Comparison of ENCODE assay signal across 9 cellular contexts in the genomic region with DNA sequence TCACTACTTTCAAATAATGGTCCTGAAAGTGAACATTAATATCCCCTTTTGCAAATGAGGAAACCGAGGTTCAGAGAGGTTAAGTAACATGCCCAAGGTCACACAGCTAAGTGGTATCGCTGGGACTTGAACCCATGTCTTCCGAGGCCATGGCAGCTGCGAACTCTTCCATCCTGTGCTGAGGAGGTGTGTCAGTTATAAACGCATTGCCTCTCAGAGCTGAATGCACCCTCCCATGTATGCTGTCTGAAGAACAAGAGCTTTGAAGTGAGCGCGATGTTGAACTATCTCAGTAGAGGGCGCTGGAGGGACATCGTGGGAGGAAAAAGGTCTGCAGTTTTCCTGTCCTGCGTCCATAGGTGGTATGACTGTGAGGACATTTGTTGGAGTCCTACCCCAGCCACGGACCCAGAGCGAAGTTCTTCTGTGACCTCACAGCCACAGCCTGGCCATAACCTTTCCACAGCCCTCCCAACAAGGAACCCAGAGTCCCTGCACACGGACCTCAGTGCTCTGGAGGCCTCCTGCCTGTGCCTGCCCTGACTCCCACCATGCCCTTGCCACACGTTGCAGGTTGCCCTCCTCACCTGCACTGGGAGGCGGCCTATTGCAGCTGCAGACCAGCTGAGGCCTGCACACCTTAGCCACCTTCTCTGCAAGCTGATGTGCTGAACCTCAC. TPM values are rescaled to one million over a fixed set of nuclear protein-coding genes. Genes with fewer than 3 reads are reported as not detected.
DNase-seq lines count a peak whose midpoint lies in the region; ATAC-seq and TF ChIP-seq lines count a peak whose summit lies in the region.
"Had no signal": no experiment of that assay in that cellular context is flagged by ENCODE, and none has a peak within 500 bp of the region (broad histone marks: within the 10 kb centered on the region; RNA-seq: fewer than 3 reads in every experiment).

No MANE protein-coding gene starts in this region.

- H3K36me3 ChIP-seq in SK-N-MC (ENCODE audit: insufficient read depth, low read length): no peaks in the 10 kb centered on the region

- H3K27ac Mint-ChIP-seq in type B pancreatic cell: no peak overlapping the region
- H3K27ac Mint-ChIP-seq: T-helper 1 cell treated with Interleukin-12 subunit alpha and Interleukin-12 subunit beta and Interleukin-4 antibody, amounts not matched to agents 30 μg/mL and 1 μg/mL, for 36 hours had no signal

- DNase-seq in COLO668 (lab: John Stamatoyannopoulos, UW; ENCODE audit: unreplicated experiment) (peak; percentile 82), NCI-H1092 (lab: John Stamatoyannopoulos, UW) (peak; percentile 81), SK-N-MC (ENCODE audit: low read depth, low spot score) (peak; percentile 63), Right ventricle myocardium superior (peak; percentile 77), posterior cingulate gyrus (peak in 9 of 10 donors; percentile 32 to 94 (median 68)), type B pancreatic cell (ENCODE audit: extremely low spot score, unreplicated experiment) (peak; percentile 75)
- DNase-seq in activated naive CD4-positive, alpha-beta T cell treated with anti-CD3 and anti-CD28 coated beads, Interleukin-2, amount 50 U/mL, for 16 hours: peak; percentile 61

- H3K9me3 ChIP-seq in SK-N-MC (ENCODE audit: low read depth, low read length): no peaks in the 10 kb centered on the region

- no peak overlapping the region for H3K27ac ChIP-seq in SK-N-MC

- intact Hi-C loops in Right ventricle myocardium superior (cut with DNase I): loop anchor here (2.0 to 5.0 kb wide), 3 partner anchors 72 to 342 kb away; a partner anchor contains a TSS
- intact Hi-C loops in posterior cingulate gyrus (cut with DNase I): loop anchor here (10.0 kb wide), 1 partner anchor 140 kb away; a partner anchor contains a TSS

- no peak overlapping the region; the same call in 1 of the 2 replicates for H3K4me3 ChIP-seq in SK-N-MC

- H3K4me1 Mint-ChIP-seq in type B pancreatic cell (ENCODE audit: unreplicated experiment): peaks cover 11% of the 10 kb centered on the region

- H3K9me3 Mint-ChIP-seq in type B pancreatic cell: no peaks in the 10 kb centered on the region
- H3K9me3 Mint-ChIP-seq: T-helper 1 cell treated with Interleukin-12 subunit alpha and Interleukin-12 subunit beta and Interleukin-4 antibody, amounts not matched to agents 30 μg/mL and 1 μg/mL, for 36 hours had no signal

- TF ChIP-seq CTCF in type B pancreatic cell (conservative IDR thresholded peaks at IDR 0.05): peak; percentile 81

- peaks cover 4% of the 10 kb centered on the region for H3K27me3 Mint-ChIP-seq in type B pancreatic cell

- H3K36me3 Mint-ChIP-seq in type B pancreatic cell: no peaks in the 10 kb centered on the region

- peak; percentile 76 for ATAC-seq in GM21723 (IDR thresholded peaks at IDR 0.05; ENCODE audit: unreplicated experiment)
- ATAC-seq in Right ventricle myocardium superior (ENCODE audit: poor library complexity): peak; percentile 88

- no peak overlapping the region for H3K4me3 Mint-ChIP-seq in type B pancreatic cell
- H3K4me3 Mint-ChIP-seq: T-helper 1 cell treated with Interleukin-12 subunit alpha and Interleukin-12 subunit beta and Interleukin-4 antibody, amounts not matched to agents 30 μg/mL and 1 μg/mL, for 36 hours had no signal

- H3K9ac ChIP-seq in SK-N-MC (ENCODE audit: insufficient read length): no peak overlapping the region

RNA-seq across cellular contexts. Expression of a gene that starts 7.5 kb away (rescaled TPM):
- total RNA-seq in Right ventricle myocardium superior: 2.1 TPM
- not detected in 2 replicates for total RNA-seq in type B pancreatic cell (ENCODE audit: low replicate concordance)

RNA-seq across cellular contexts. Expression of a gene that starts 22.9 kb away (rescaled TPM):
- total RNA-seq in Right ventricle myocardium superior (not detected), type B pancreatic cell (ENCODE audit: low replicate concordance) (not detected in 2 replicates)
